20 cellular contexts compared by ENCODE assay signal in genomic region chr6:12064538-12064937, GRCh38. TPM values are rescaled to one million over a fixed set of nuclear protein-coding genes. Genes with fewer than 3 reads are reported as not detected.
DNase-seq lines count a peak whose midpoint lies in the region; ATAC-seq and TF ChIP-seq lines count a peak whose summit lies in the region.
"Had no signal": no experiment of that assay in that cellular context is flagged by ENCODE, and none has a peak within 500 bp of the region (broad histone marks: within the 10 kb centered on the region; RNA-seq: fewer than 3 reads in every experiment).

No MANE protein-coding gene starts in this region.

- H3K9ac ChIP-seq in OCI-LY1 (ENCODE audit: low read length): peak overlapping the region; percentile 28; the same call in 1 of the 2 replicates
- peak overlapping the region; percentile 28 for H3K9ac ChIP-seq in adipocyte (ENCODE audit: low read length)
- H3K9ac ChIP-seq: KMS-11 had no signal

- no peaks in the 10 kb centered on the region for H3K27me3 Mint-ChIP-seq in natural killer cell treated with Interleukin-12 subunit alpha and Interleukin-12 subunit beta and Interleukin-15 and Interleukin-18, amount 100 ng/mL, for 72 hours
- H3K27me3 Mint-ChIP-seq in natural killer cell (ENCODE audit: low read depth in 2 of 2): no peaks in the 10 kb centered on the region
- H3K27me3 Mint-ChIP-seq in stimulated activated naive CD8-positive, alpha-beta T cell treated with anti-CD3 and anti-CD28 coated beads, Interleukin-15, amount 100 ng/mL, for 72 hours: no peaks in the 10 kb centered on the region
- H3K27me3 Mint-ChIP-seq: activated naive CD8-positive, alpha-beta T cell treated with anti-CD3 and anti-CD28 coated beads, Interleukin-2, amount 10 ng/mL, durations not matched to agents 7 days and 5 days; progenitor cell of endocrine pancreas had no signal

- intact Hi-C loops in natural killer cell (cut with micrococcal nuclease) (no loop called here), esophagus muscularis mucosa (cut with DNase I) (no loop called here)

- H3K9me2 ChIP-seq in OCI-LY1 (ENCODE audit: low read depth, low read length): no peaks in the 10 kb centered on the region

- peaks cover 83% of the 10 kb centered on the region for H3K4me1 ChIP-seq in OCI-LY1 (ENCODE audit: insufficient read depth, low read length, severe bottlenecking)
- H3K4me1 ChIP-seq in adipocyte (ENCODE audit: control insufficient read depth, insufficient read depth, low read length): peaks cover 13% of the 10 kb centered on the region
- H3K4me1 ChIP-seq in esophagus muscularis mucosa: peaks cover 12 to 35% (median 17%) of the 10 kb centered on the region in 4 donors

- H3K27ac Mint-ChIP-seq in natural killer cell treated with Interleukin-12 subunit alpha and Interleukin-12 subunit beta and Interleukin-15 and Interleukin-18, amount 100 ng/mL, for 72 hours: peak overlapping the region; percentile 27 to 84
- H3K27ac Mint-ChIP-seq in natural killer cell: peak overlapping the region in 1 of 2 donors; percentile 49
- H3K27ac Mint-ChIP-seq in stimulated activated naive CD8-positive, alpha-beta T cell treated with anti-CD3 and anti-CD28 coated beads, Interleukin-15, amount 100 ng/mL, for 72 hours: peak overlapping the region in 1 of 2 donors; percentile 80
- H3K27ac Mint-ChIP-seq: progenitor cell of endocrine pancreas had no signal

- H3K27ac ChIP-seq in OCI-LY1 (ENCODE audit: low read depth, low read length, poor library complexity, severe bottlenecking) (peak overlapping the region; percentile 90), esophagus muscularis mucosa (replicated peaks in 1 of 4) (no peak overlapping the region)
- H3K27ac ChIP-seq: C4-2B, epithelial cell of prostate, KMS-11, thoracic aorta had no signal

- no peak for TF ChIP-seq POLR2A in esophagus muscularis mucosa (IDR thresholded peaks at IDR 0.05; ENCODE audit: low read depth)

- H3K27me3 ChIP-seq in OCI-LY1 (ENCODE audit: insufficient read depth, low read length): no peaks in the 10 kb centered on the region
- H3K27me3 ChIP-seq in adipocyte (replicated peaks; ENCODE audit: control insufficient read depth, insufficient read depth, low read length): no peaks in the 10 kb centered on the region
- H3K27me3 ChIP-seq in esophagus muscularis mucosa: no peaks in the 10 kb centered on the region

- peak overlapping the region; percentile 52 for H3K4me2 ChIP-seq in OCI-LY1 (ENCODE audit: low read length)
- H3K4me2 ChIP-seq: KMS-11 had no signal

- peaks cover 91% of the 10 kb centered on the region for H3K79me2 ChIP-seq in OCI-LY1 (ENCODE audit: insufficient read depth, low read length)

- no peak for ATAC-seq in natural killer cell treated with Interleukin-12 subunit alpha and Interleukin-12 subunit beta and Interleukin-15 and Interleukin-18, amount 100 ng/mL, for 72 hours
- ATAC-seq in natural killer cell: no peak
- no peak for ATAC-seq in stimulated activated naive CD8-positive, alpha-beta T cell treated with anti-CD3 and anti-CD28 coated beads, Interleukin-15, amount 100 ng/mL, for 72 hours
- ATAC-seq: HCT116 had no signal

- H3K4me1 Mint-ChIP-seq in natural killer cell treated with Interleukin-12 subunit alpha and Interleukin-12 subunit beta and Interleukin-15 and Interleukin-18, amount 100 ng/mL, for 72 hours (ENCODE audit: low read depth in 2 of 2): peaks cover 48 to 53% of the 10 kb centered on the region in 2 donors
- peaks cover 26 to 34% of the 10 kb centered on the region in 2 donors for H3K4me1 Mint-ChIP-seq in natural killer cell
- peaks cover 75% of the 10 kb centered on the region for H3K4me1 Mint-ChIP-seq in stimulated activated naive CD8-positive, alpha-beta T cell treated with anti-CD3 and anti-CD28 coated beads, Interleukin-15, amount 100 ng/mL, for 72 hours

- H3K9me3 ChIP-seq in OCI-LY1 (ENCODE audit: low read length): no peaks in the 10 kb centered on the region
- H3K9me3 ChIP-seq in adipocyte (ENCODE audit: control insufficient read depth, low read length): no peaks in the 10 kb centered on the region
- no peaks in the 10 kb centered on the region for H3K9me3 ChIP-seq in esophagus muscularis mucosa
- H3K9me3 ChIP-seq: thoracic aorta had no signal

- H4K20me1 ChIP-seq in OCI-LY1 (ENCODE audit: insufficient read depth, low read length): no peaks in the 10 kb centered on the region

- H3K36me3 ChIP-seq in OCI-LY1 (ENCODE audit: insufficient read depth, low read length): peaks cover 3% of the 10 kb centered on the region; the same call in 1 of the 2 replicates
- H3K36me3 ChIP-seq in adipocyte (ENCODE audit: control insufficient read depth, insufficient read depth, low read length, severe bottlenecking): no peaks in the 10 kb centered on the region
- H3K36me3 ChIP-seq in esophagus muscularis mucosa: no peaks in the 10 kb centered on the region
- H3K36me3 ChIP-seq: thoracic aorta had no signal

- WGBS in esophagus muscularis mucosa: 87% methylated on average over 3 of the region's 3 CpGs

- no peak for TF ChIP-seq CTCF in natural killer cell (IDR thresholded peaks at IDR 0.05)
- no peak for TF ChIP-seq CTCF in OCI-LY1 (IDR thresholded peaks at IDR 0.05; ENCODE audit: low read length)
- TF ChIP-seq CTCF in esophagus muscularis mucosa (IDR thresholded peaks at IDR 0.05): no peak

- no peak for DNase-seq in natural killer cell treated with Interleukin-12 subunit alpha and Interleukin-12 subunit beta and Interleukin-15 and Interleukin-18, amount 100 ng/mL, for 72 hours (ENCODE audit: low spot score)
- DNase-seq in natural killer cell (no peak), adipocyte (ENCODE audit: low read depth) (no peak), hypothalamus (lab: John Stamatoyannopoulos, UW) (no peak), iPS-NIHi7 (ENCODE audit: extremely low spot score) (no peak), esophagus muscularis mucosa (ENCODE audit: extremely low spot score) (no peak)
- no peak for DNase-seq in stimulated activated naive CD8-positive, alpha-beta T cell treated with anti-CD3 and anti-CD28 coated beads, Interleukin-15, amount 100 ng/mL, for 72 hours
- DNase-seq: activated CD4-positive, alpha-beta T cell treated with anti-CD3 and anti-CD28 coated beads for 4 hours; activated naive CD8-positive, alpha-beta T cell treated with anti-CD3 and anti-CD28 coated beads, Interleukin-2, amount 10 ng/mL, durations not matched to agents 7 days and 5 days; cerebellar nuclear complex; NCI-H1694 treated with DMSO at 0.1 percent for 48 hours; NCI-H2227 treated with DMSO at 0.1 percent for 48 hours; OCI-M1 had no signal

- peak overlapping the region; percentile 60 for H3K4me3 Mint-ChIP-seq in natural killer cell treated with Interleukin-12 subunit alpha and Interleukin-12 subunit beta and Interleukin-15 and Interleukin-18, amount 100 ng/mL, for 72 hours
- H3K4me3 Mint-ChIP-seq in natural killer cell: no peak overlapping the region
- H3K4me3 Mint-ChIP-seq in stimulated activated naive CD8-positive, alpha-beta T cell treated with anti-CD3 and anti-CD28 coated beads, Interleukin-15, amount 100 ng/mL, for 72 hours: peak overlapping the region; percentile 60 to 61
- H3K4me3 Mint-ChIP-seq: activated naive CD8-positive, alpha-beta T cell treated with anti-CD3 and anti-CD28 coated beads, Interleukin-2, amount 10 ng/mL, durations not matched to agents 7 days and 5 days had no signal

- no peaks in the 10 kb centered on the region for H3K36me3 Mint-ChIP-seq in natural killer cell treated with Interleukin-12 subunit alpha and Interleukin-12 subunit beta and Interleukin-15 and Interleukin-18, amount 100 ng/mL, for 72 hours
- no peaks in the 10 kb centered on the region for H3K36me3 Mint-ChIP-seq in natural killer cell

- no peaks in the 10 kb centered on the region for H3K9me3 Mint-ChIP-seq in natural killer cell treated with Interleukin-12 subunit alpha and Interleukin-12 subunit beta and Interleukin-15 and Interleukin-18, amount 100 ng/mL, for 72 hours
- no peaks in the 10 kb centered on the region for H3K9me3 Mint-ChIP-seq in natural killer cell
- H3K9me3 Mint-ChIP-seq in stimulated activated naive CD8-positive, alpha-beta T cell treated with anti-CD3 and anti-CD28 coated beads, Interleukin-15, amount 100 ng/mL, for 72 hours: no peaks in the 10 kb centered on the region
- H3K9me3 Mint-ChIP-seq: activated naive CD8-positive, alpha-beta T cell treated with anti-CD3 and anti-CD28 coated beads, Interleukin-2, amount 10 ng/mL, durations not matched to agents 7 days and 5 days had no signal

- H3K4me3 ChIP-seq in OCI-LY1 (ENCODE audit: low read depth, low read length, poor library complexity, severe bottlenecking) (peak overlapping the region; percentile 53), adipocyte (ENCODE audit: low read length) (peak overlapping the region; percentile 35), esophagus muscularis mucosa (no peak overlapping the region)
- H3K4me3 ChIP-seq: thoracic aorta had no signal

- H2AFZ ChIP-seq in OCI-LY1 (ENCODE audit: low read length): no peak overlapping the region

- TF ChIP-seq EP300 in esophagus muscularis mucosa (IDR thresholded peaks at IDR 0.05): no peak

- no peaks in the 10 kb centered on the region for H3F3A ChIP-seq in OCI-LY1 (ENCODE audit: insufficient read depth, low read length)

RNA-seq across cellular contexts. Expression of gene HIVEP1, which starts 52.4 kb away (rescaled TPM):
- total RNA-seq in natural killer cell treated with Interleukin-12 subunit alpha and Interleukin-12 subunit beta and Interleukin-15 and Interleukin-18, amount 100 ng/mL, for 72 hours: 10 to 100 TPM; 28.3 to 39.4 TPM
- 10 to 100 TPM; 26.3 to 37.9 (median 28.4) TPM for total RNA-seq in natural killer cell
- total RNA-seq in esophagus muscularis mucosa: 10 to 100 TPM; 16.2 to 28.3 (median 25.1) TPM

Comparison
In these comparisons a context has a peak if more than half of its experiments do, and no peak if none do; other contexts are left out.
1. H3K4me3 ChIP-seq: peak in OCI-LY1 (single experiment) and adipocyte (single experiment); none in esophagus muscularis mucosa (0 of 4).